Comparison of ENCODE assay signal across 24 cellular contexts in genomic region chr18:77001979-77002378, GRCh38.
A peak's percentile ranks its signal among the peaks of the same experiment; 100 is the strongest.
DNase-seq lines count a peak whose midpoint lies in the region; ATAC-seq, FAIRE-seq and TF ChIP-seq lines count a peak whose summit lies in the region.
"Had no signal": no experiment of that assay in that cellular context is flagged by ENCODE, and none has a peak within 500 bp of the region (broad histone marks: within the 10 kb centered on the region; RNA-seq: fewer than 3 reads in every experiment).

No MANE protein-coding gene starts in this region.

- no peak overlapping the region for H3K4me3 Mint-ChIP-seq in stimulated activated memory B cell treated with anti-CD40 and anti-IgM and Interleukin-4, amounts not matched to agents 10 μg/mL and 1 μg/mL and 100 μg/mL, for 72 hours
- H3K4me3 Mint-ChIP-seq: activated T-cell treated with anti-CD3 and anti-CD28 coated beads, Interleukin-2, amount 50 U/mL, for 4 hours; CD8-positive, alpha-beta memory T cell; IgD-negative memory B cell; stimulated activated naive CD8-positive, alpha-beta T cell treated with anti-CD3 and anti-CD28 coated beads, Interleukin-15, Interleukin-2, amounts not matched to agents 100 ng/mL and 50 ng/mL, for 24 hours; T-helper 17 cell had no signal

- H3K27me3 ChIP-seq in Karpas-422 (ENCODE audit: low read length) (no peaks in the 10 kb centered on the region), bronchial epithelial cell (ENCODE audit: control insufficient read depth, insufficient read depth, low read length) (no peaks in the 10 kb centered on the region)
- H3K27me3 ChIP-seq: tibial artery had no signal

- H3K4me2 ChIP-seq in Karpas-422 (ENCODE audit: low read depth, low read length, poor library complexity, severe bottlenecking) = peak overlapping the region; percentile 71

- no peaks in the 10 kb centered on the region for H3K9me3 Mint-ChIP-seq in stimulated activated memory B cell treated with anti-CD40 and anti-IgM and Interleukin-4, amounts not matched to agents 10 μg/mL and 1 μg/mL and 100 μg/mL, for 72 hours
- H3K9me3 Mint-ChIP-seq: activated T-cell treated with anti-CD3 and anti-CD28 coated beads, Interleukin-2, amount 50 U/mL, for 4 hours; CD8-positive, alpha-beta memory T cell; IgD-negative memory B cell; stimulated activated naive CD8-positive, alpha-beta T cell treated with anti-CD3 and anti-CD28 coated beads, Interleukin-15, Interleukin-2, amounts not matched to agents 100 ng/mL and 50 ng/mL, for 24 hours had no signal

- FAIRE-seq in bronchial epithelial cell (lab: Jason Lieb, UNC) (peak; percentile 66), H54 (lab: Jason Lieb, UNC) (no peak)

- H3K4me1 ChIP-seq in Karpas-422 (ENCODE audit: low read length) = peaks cover 78% of the 10 kb centered on the region

- peak overlapping the region; percentile 46; the same call in 1 of the 2 replicates for H2AFZ ChIP-seq in Karpas-422 (ENCODE audit: low read length)

- H3K27ac Mint-ChIP-seq in stimulated activated memory B cell treated with anti-CD40 and anti-IgM and Interleukin-4, amounts not matched to agents 10 μg/mL and 1 μg/mL and 100 μg/mL, for 72 hours = peak overlapping the region; percentile 44
- H3K27ac Mint-ChIP-seq: IgD-negative memory B cell; stimulated activated naive CD8-positive, alpha-beta T cell treated with anti-CD3 and anti-CD28 coated beads, Interleukin-15, Interleukin-2, amounts not matched to agents 100 ng/mL and 50 ng/mL, for 24 hours; T-helper 17 cell had no signal

- ATAC-seq in stimulated activated memory B cell treated with anti-CD40 and anti-IgM and Interleukin-4, amounts not matched to agents 10 μg/mL and 1 μg/mL and 100 μg/mL, for 72 hours = no peak
- no peak for ATAC-seq in left cardiac atrium
- ATAC-seq: activated T-cell treated with anti-CD3 and anti-CD28 coated beads, Interleukin-2, amount 50 U/mL, for 4 hours; gastroesophageal sphincter; SK-N-SH treated with all-trans-retinoic acid at 6 μM for 48 hours; T-helper 17 cell had no signal

- H3K27me3 Mint-ChIP-seq in stimulated activated memory B cell treated with anti-CD40 and anti-IgM and Interleukin-4, amounts not matched to agents 10 μg/mL and 1 μg/mL and 100 μg/mL, for 72 hours = no peaks in the 10 kb centered on the region
- H3K27me3 Mint-ChIP-seq: CD8-positive, alpha-beta memory T cell; stimulated activated naive CD8-positive, alpha-beta T cell treated with anti-CD3 and anti-CD28 coated beads, Interleukin-15, Interleukin-2, amounts not matched to agents 100 ng/mL and 50 ng/mL, for 24 hours; T-helper 17 cell had no signal

- H3K36me3 ChIP-seq in Karpas-422 (ENCODE audit: insufficient read depth, low read length) (no peaks in the 10 kb centered on the region), bronchial epithelial cell (ENCODE audit: control insufficient read depth, insufficient read depth, low read length) (no peaks in the 10 kb centered on the region)
- H3K36me3 ChIP-seq: left ventricle myocardium inferior had no signal

- peaks cover 6% of the 10 kb centered on the region for H3K36me3 Mint-ChIP-seq in stimulated activated memory B cell treated with anti-CD40 and anti-IgM and Interleukin-4, amounts not matched to agents 10 μg/mL and 1 μg/mL and 100 μg/mL, for 72 hours

- H3K9me3 ChIP-seq in Karpas-422 (ENCODE audit: low read length) = no peaks in the 10 kb centered on the region
- H3K9me3 ChIP-seq: gastroesophageal sphincter, left ventricle myocardium inferior, tibial artery had no signal

- H3K27ac ChIP-seq in Karpas-422 (ENCODE audit: low read length) = peak overlapping the region; percentile 95
- H3K27ac ChIP-seq: gastroesophageal sphincter, left ventricle myocardium inferior, tibial artery had no signal

- peaks cover 31% of the 10 kb centered on the region for H3K4me1 Mint-ChIP-seq in stimulated activated memory B cell treated with anti-CD40 and anti-IgM and Interleukin-4, amounts not matched to agents 10 μg/mL and 1 μg/mL and 100 μg/mL, for 72 hours

- H3K9ac ChIP-seq in Karpas-422 (ENCODE audit: low read length) = peak overlapping the region; percentile 56

- no peak for TF ChIP-seq POLR2A in H54 (IDR thresholded peaks at IDR 0.05; ENCODE audit: low read depth, low read length)

- H3K4me3 ChIP-seq in Karpas-422 (ENCODE audit: low read length) = peak overlapping the region; percentile 35
- no peak overlapping the region for H3K4me3 ChIP-seq in bronchial epithelial cell (ENCODE audit: low read depth, low read length)
- H3K4me3 ChIP-seq: gastroesophageal sphincter, left ventricle myocardium inferior, tibial artery had no signal

- TF ChIP-seq CTCF in bronchial epithelial cell (IDR thresholded peaks at IDR 0.05; ENCODE audit: insufficient read depth, low read length, severe bottlenecking) = no peak

- no peaks in the 10 kb centered on the region for H3K79me2 ChIP-seq in Karpas-422 (ENCODE audit: low read length)

- H3K9me2 ChIP-seq in Karpas-422 (replicated peaks; ENCODE audit: insufficient read depth, low read length) = no peaks in the 10 kb centered on the region

- DNase-seq in SHP77 (lab: John Stamatoyannopoulos, UW) (peak; percentile 12 to 52), SHP77 treated with DMSO at 0.1 percent for 48 hours (lab: John Stamatoyannopoulos, UW) (no peak), Karpas-422 (peak; percentile 90), bronchial epithelial cell (ENCODE audit: low read depth) (no peak), NAMALWA (ENCODE audit: low spot score) (no peak), H54 (ENCODE audit: insufficient read length, low spot score) (no peak), left cardiac atrium (no peak)
- DNase-seq: activated naive CD4-positive, alpha-beta T cell treated with Interleukin-2 at 50 U/mL for 16 hours; activated T-cell treated with anti-CD3 and anti-CD28 coated beads, Interleukin-2, amount 50 U/mL, for 4 hours; DMS153; GDM1; HCEC 1CT; hippocampal formation; left ventricle myocardium inferior; OCI-M1; stimulated activated CD4-positive, alpha-beta T cell treated with anti-CD3 and anti-CD28 coated beads, Interleukin-15, amount 100 ng/mL, for 24 hours; T-helper 17 cell; tibial artery had no signal

- intact Hi-C loops in left cardiac atrium (cut with DNase I) = loop anchor here (2.0 to 10.0 kb wide), 6 partner anchors 50 to 645 kb away; no protein-coding TSS in a partner anchor

- H4K20me1 ChIP-seq in Karpas-422 (ENCODE audit: insufficient read depth, low read depth, low read length) = no peaks in the 10 kb centered on the region

Comparison
In these comparisons a context has a peak if more than half of its experiments do, and no peak if none do; other contexts are left out.
1. DNase-seq: peak in SHP77 (2 of 2) and Karpas-422 (single experiment); none in SHP77 treated with DMSO at 0.1 percent for 48 hours (single experiment), bronchial epithelial cell (single experiment), NAMALWA (single experiment), H54 (single experiment) and left cardiac atrium (single experiment).